8 cellular contexts compared by ENCODE assay signal in the genomic region with DNA sequence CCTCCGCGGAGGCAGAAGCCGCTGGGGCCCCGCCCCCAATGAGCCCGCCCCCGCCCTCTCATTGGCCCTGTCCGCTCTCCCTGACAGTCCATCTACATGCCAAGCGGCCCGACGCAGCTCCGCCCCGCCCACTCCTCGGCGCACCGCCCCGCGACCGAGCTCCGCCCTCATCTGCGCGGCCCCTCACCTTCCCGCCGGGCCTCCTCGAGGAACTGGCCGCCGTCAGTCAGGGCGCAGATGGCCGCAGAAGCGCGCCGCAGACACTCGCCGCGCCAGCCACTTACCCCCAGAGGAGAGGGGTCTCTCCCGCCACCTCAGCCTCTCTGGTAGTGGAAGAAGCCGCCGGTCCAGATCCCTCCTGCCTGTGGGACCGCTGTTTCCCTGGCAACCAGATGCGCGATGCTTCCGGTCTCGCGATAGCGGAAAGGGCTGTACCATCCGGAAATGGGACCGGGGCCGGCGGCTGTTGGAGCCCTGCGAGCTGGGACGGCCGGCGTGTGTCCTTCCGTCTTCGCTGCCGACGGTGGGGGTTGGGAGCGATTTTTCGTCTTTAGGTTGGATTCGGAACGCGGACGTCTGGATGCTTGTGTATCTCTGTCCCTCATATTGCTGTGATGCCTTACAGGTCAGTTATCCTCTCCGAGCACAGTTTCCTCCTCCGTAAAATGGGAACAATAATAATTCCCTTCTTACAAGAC. TPM values are rescaled to one million over a fixed set of nuclear protein-coding genes. Genes with fewer than 3 reads are reported as not detected.
DNase-seq lines count a peak whose midpoint lies in the region; ATAC-seq lines count a peak whose summit lies in the region.

Gene FSIP1, minus strand, starts transcription at position 401 of the 698 bp plus-strand sequence. CDS start 6,317 bp downstream, outside the sequence.

- H3K27me3 Mint-ChIP-seq in activated CD8-positive, alpha-beta memory T cell treated with anti-CD3 and anti-CD28 coated beads, Interleukin-2, amount 10 ng/mL, durations not matched to agents 7 days and 5 days, result no peaks in the 10 kb centered on the region

- peak within 1 kb of the TSS; percentile 97 for H3K4me3 ChIP-seq in endocrine pancreas (ENCODE audit: control insufficient read depth, insufficient read depth, low read length)

- no peaks in the 10 kb centered on the region for H3K9me3 ChIP-seq in endocrine pancreas (ENCODE audit: control insufficient read depth, low read length)

- peak within 1 kb of the TSS; percentile 91 for H3K4me3 Mint-ChIP-seq in activated CD8-positive, alpha-beta memory T cell treated with anti-CD3 and anti-CD28 coated beads, Interleukin-2, amount 10 ng/mL, durations not matched to agents 7 days and 5 days

- H3K27ac Mint-ChIP-seq in activated CD8-positive, alpha-beta memory T cell treated with anti-CD3 and anti-CD28 coated beads, Interleukin-2, amount 10 ng/mL, durations not matched to agents 7 days and 5 days, result peak within 1 kb of the TSS; percentile 77

- ATAC-seq in GM21367 (IDR thresholded peaks at IDR 0.05; ENCODE audit: unreplicated experiment), result peak; percentile 95
- peak; percentile 99 for ATAC-seq in activated CD8-positive, alpha-beta memory T cell treated with anti-CD3 and anti-CD28 coated beads, Interleukin-2, amount 10 ng/mL, durations not matched to agents 7 days and 5 days

- H3K9me3 Mint-ChIP-seq in activated CD8-positive, alpha-beta memory T cell treated with anti-CD3 and anti-CD28 coated beads, Interleukin-2, amount 10 ng/mL, durations not matched to agents 7 days and 5 days (ENCODE audit: low read depth), result no peaks in the 10 kb centered on the region

- H3K9ac ChIP-seq in endocrine pancreas (ENCODE audit: control insufficient read depth, insufficient read depth, low read length), result peak within 1 kb of the TSS; percentile 48

- CTCF ChIA-PET in activated CD8-positive, alpha-beta memory T cell treated with anti-CD3 and anti-CD28 coated beads, Interleukin-2, amount 10 ng/mL, durations not matched to agents 7 days and 5 days (lab: Charles Lee), result interaction anchor here (1.1 to 2.6 kb wide), 9 partner anchors 25 to 492 kb away, joined by 3 to 11 read pairs (median 5); no protein-coding TSS in a partner anchor

- peaks cover 6% of the 10 kb centered on the region for H3K4me1 ChIP-seq in endocrine pancreas (ENCODE audit: control insufficient read depth, insufficient read depth, low read length)

- H3K36me3 ChIP-seq in endocrine pancreas (ENCODE audit: control insufficient read depth, insufficient read depth, low read length), result no peaks in the 10 kb centered on the region

- peaks cover 3% of the 10 kb centered on the region for H3K36me3 Mint-ChIP-seq in activated CD8-positive, alpha-beta memory T cell treated with anti-CD3 and anti-CD28 coated beads, Interleukin-2, amount 10 ng/mL, durations not matched to agents 7 days and 5 days

- DNase-seq in COR-L47 (lab: John Stamatoyannopoulos, UW) (peak; percentile 93), HT1080 (ENCODE audit: low read depth) (peak; percentile 95), NOMO-1 (lab: John Stamatoyannopoulos, UW; ENCODE audit: unreplicated experiment in 2 of 2) (peak; percentile 93 to 95), mesenteric fat pad (ENCODE audit: low spot score) (peak; percentile 99)
- DNase-seq in activated CD8-positive, alpha-beta memory T cell treated with anti-CD3 and anti-CD28 coated beads, Interleukin-2, amount 10 ng/mL, durations not matched to agents 7 days and 5 days, result peak; percentile 98
- DNase-seq in stimulated activated CD8-positive, alpha-beta memory T cell treated with anti-CD3 and anti-CD28 coated beads, Interleukin-15, amount 100 ng/mL, for 1 hour (ENCODE audit: low read depth), result peak; percentile 86

- peaks cover 48% of the 10 kb centered on the region for H3K4me1 Mint-ChIP-seq in activated CD8-positive, alpha-beta memory T cell treated with anti-CD3 and anti-CD28 coated beads, Interleukin-2, amount 10 ng/mL, durations not matched to agents 7 days and 5 days

- no peaks in the 10 kb centered on the region for H3K27me3 ChIP-seq in endocrine pancreas (ENCODE audit: control insufficient read depth, insufficient read depth, low read length)

RNA-seq across cellular contexts. Expression of gene FSIP1, which starts in this region (rescaled TPM):
- 0.43 and 0.93 TPM in 2 replicates for total RNA-seq in HT1080 (2014; rRNA removed; shearing (Covaris generic))
- polyA plus RNA-seq in HT1080 (2015; cell fraction: cytosol; rRNA removed), result 0.19 and 0.21 TPM in 2 replicates
- 0.42 and 0.49 TPM in 2 replicates for polyA plus RNA-seq in HT1080 (2015; cell fraction: nucleus; rRNA removed)
- total RNA-seq in activated CD8-positive, alpha-beta memory T cell treated with anti-CD3 and anti-CD28 coated beads, Interleukin-2, amount 10 ng/mL, durations not matched to agents 7 days and 5 days, result under 1 TPM; 0.50 to 0.56 TPM
- total RNA-seq in mesenteric fat pad, result not detected

Comparison
In these comparisons a context has a peak if more than half of its experiments do, and no peak if none do; other contexts are left out.
1. Peak in every context shown above with its lines: DNase-seq, ATAC-seq and H3K4me3 ChIP-seq.
2. Peak in DNase-seq in HT1080; RNA of the gene not detected or under 1 TPM.
3. Peak in DNase-seq and ATAC-seq in activated CD8-positive, alpha-beta memory T cell treated with anti-CD3 and anti-CD28 coated beads, Interleukin-2, amount 10 ng/mL, durations not matched to agents 7 days and 5 days; RNA of the gene not detected or under 1 TPM.
4. Peak in DNase-seq in mesenteric fat pad; RNA of the gene not detected or under 1 TPM.